Comparison of ENCODE assay signal across 10 cellular contexts in the genomic region with DNA sequence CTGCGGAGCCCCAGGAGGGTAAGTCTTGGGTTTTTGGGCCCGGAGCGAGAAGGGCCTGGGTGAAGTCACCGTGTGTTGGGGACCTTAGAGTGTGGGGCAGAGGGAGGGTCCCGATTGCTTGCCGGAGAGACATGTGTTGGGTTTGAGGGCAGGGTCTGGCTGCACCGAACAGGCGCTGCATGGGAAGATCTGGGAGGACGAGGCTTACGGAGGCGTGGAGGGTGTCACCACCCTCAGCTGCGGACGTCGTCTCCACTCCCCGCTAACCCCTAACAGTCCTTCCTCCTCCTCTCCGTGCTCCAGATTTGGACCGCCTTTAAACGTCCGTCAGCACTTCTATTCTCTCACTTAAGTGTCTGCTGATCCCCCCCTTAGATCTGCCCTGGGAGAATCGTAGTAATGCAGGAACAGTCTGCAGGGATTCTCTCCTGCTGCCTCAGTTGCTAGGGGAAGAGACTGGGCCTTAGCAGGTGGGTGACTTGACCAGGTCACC. TPM values are rescaled to one million over a fixed set of nuclear protein-coding genes. Genes with fewer than 3 reads are reported as not detected.
DNase-seq lines count a peak whose midpoint lies in the region; ATAC-seq and TF ChIP-seq lines count a peak whose summit lies in the region.
"Not testable (repeated sequence)": the region's sequence is repeated elsewhere in the genome, so short reads cannot be mapped to it uniquely, and the experiment has no call there.
"Had no signal": no experiment of that assay in that cellular context is flagged by ENCODE, and none has a peak within 500 bp of the region (broad histone marks: within the 10 kb centered on the region; RNA-seq: fewer than 3 reads in every experiment).

No MANE protein-coding gene starts in this region.

- H4K20me1 ChIP-seq in neural cell (ENCODE audit: insufficient read depth): not testable (repeated sequence)

- DNase-seq in A673 (ENCODE audit: low spot score); H7; SJCRH30; effector memory CD8-positive, alpha-beta T cell: not testable (repeated sequence)
- peak; percentile 11 for DNase-seq in activated naive CD4-positive, alpha-beta T cell treated with Interleukin-2 at 50 U/mL for 16 hours
- peak; percentile 4 for DNase-seq in stimulated activated CD8-positive, alpha-beta memory T cell treated with anti-CD3 and anti-CD28 coated beads, Interleukin-12 subunit alpha, Interleukin-12 subunit beta, amount 100 ng/mL, for 4 hours (ENCODE audit: low read depth)

- POLR2A ChIA-PET in A673 (lab: Charles Lee; ENCODE audit: low non-redundant PET): not testable (repeated sequence)

- H3K27me3 ChIP-seq in A673 (replicated peaks; ENCODE audit: insufficient read depth, low read depth, low read length, poor library complexity); H7 (ENCODE audit: control insufficient read depth, insufficient read depth, low read length); SJCRH30; neural cell (ENCODE audit: insufficient read depth, low read depth, low read length): not testable (repeated sequence)

- H2AFZ ChIP-seq in neural cell (ENCODE audit: low read depth, low read length): not testable (repeated sequence)

- not testable (repeated sequence) for H3K4me2 ChIP-seq in neural cell (ENCODE audit: low read length)

- H3K36me3 ChIP-seq in A673 (ENCODE audit: insufficient read depth, low read length, poor library complexity, severe bottlenecking); H7 (replicated peaks; ENCODE audit: control insufficient read depth, insufficient read depth, low read length); SJCRH30; neural cell (ENCODE audit: insufficient read depth, low read length): not testable (repeated sequence)

- not testable (repeated sequence) for H3F3A ChIP-seq in neural cell (ENCODE audit: insufficient read depth, low read length, poor library complexity, severe bottlenecking)

- peak overlapping the region; percentile 75 for H3K9ac ChIP-seq in neural cell (ENCODE audit: low read length)

- H3K27ac ChIP-seq in A673 (ENCODE audit: low read depth, low read length, poor library complexity, severe bottlenecking): peak overlapping the region; percentile 92
- peak overlapping the region; percentile 38; the same call in 1 of the 2 replicates for H3K27ac ChIP-seq in SJCRH30
- H3K27ac ChIP-seq in neural cell (ENCODE audit: low read length): peak overlapping the region; percentile 52

- peaks cover 9 to 14% of the 10 kb centered on the region in 2 donors for H3K4me1 Mint-ChIP-seq in effector memory CD8-positive, alpha-beta T cell (ENCODE audit: low read depth in 2 of 2)

- intact Hi-C loops in A673 (cut with micrococcal nuclease; ENCODE audit: unreplicated experiment): not testable (repeated sequence)

- not testable (repeated sequence) for H3K9me3 ChIP-seq in A673 (ENCODE audit: low read depth, low read length, poor library complexity, severe bottlenecking); SJCRH30 (replicated peaks); iPS-18c (ENCODE audit: control insufficient read depth, insufficient read depth, low read length); neural cell (ENCODE audit: low read length)

- CTCF ChIA-PET in A673 (lab: Charles Lee): not testable (repeated sequence)

- TF ChIP-seq EP300 in neural cell (conservative IDR thresholded peaks at IDR 0.05; ENCODE audit: poor library complexity, severe bottlenecking): not testable (repeated sequence)

- peak overlapping the region; percentile 86 to 90 for H3K4me3 Mint-ChIP-seq in effector memory CD8-positive, alpha-beta T cell

- not testable (repeated sequence) for H3K9me3 Mint-ChIP-seq in effector memory CD8-positive, alpha-beta T cell

- H3K4me3 ChIP-seq in A673 (ENCODE audit: low read depth, low read length, poor library complexity, severe bottlenecking): peak overlapping the region; percentile 79
- peak overlapping the region; percentile 76 for H3K4me3 ChIP-seq in H7 (ENCODE audit: insufficient read depth, low read depth, low read length)
- peak overlapping the region; percentile 98 for H3K4me3 ChIP-seq in SJCRH30
- H3K4me3 ChIP-seq in iPS-18c (ENCODE audit: insufficient read depth, low read depth, low read length): peak overlapping the region; percentile 79
- peak overlapping the region; percentile 67 for H3K4me3 ChIP-seq in neural cell (ENCODE audit: low read length)

- H3K27me3 Mint-ChIP-seq in effector memory CD8-positive, alpha-beta T cell: not testable (repeated sequence)

- peaks cover 21% of the 10 kb centered on the region for H3K36me3 Mint-ChIP-seq in effector memory CD8-positive, alpha-beta T cell (ENCODE audit: insufficient read depth)

- H3K9me2 ChIP-seq in neural cell (ENCODE audit: insufficient read depth, low read length): not testable (repeated sequence)

- TF ChIP-seq RAD21 in neural cell (conservative IDR thresholded peaks at IDR 0.05): not testable (repeated sequence)

- not testable (repeated sequence) for BruUV-seq in A673 (replicated peaks; lab: Mats Ljungman, UMichigan)

- not testable (repeated sequence) for H3K4me1 ChIP-seq in A673 (ENCODE audit: insufficient read depth, low read length, poor library complexity, severe bottlenecking); SJCRH30

- not testable (repeated sequence) for TF ChIP-seq CTCF in A673 (conservative IDR thresholded peaks at IDR 0.05; ENCODE audit: low read depth, low read length); neural cell (IDR thresholded peaks at IDR 0.05; ENCODE audit: poor library complexity, severe bottlenecking)

- H3K27ac Mint-ChIP-seq in effector memory CD8-positive, alpha-beta T cell: peak overlapping the region; percentile 80 to 85

- not testable (repeated sequence) for H3K79me2 ChIP-seq in neural cell (replicated peaks; ENCODE audit: insufficient read depth, low read length)

- ATAC-seq in effector memory CD8-positive, alpha-beta T cell (replicated peaks): not testable (repeated sequence)

RNA-seq across cellular contexts. Expression of a gene that starts 8.2 kb away (rescaled TPM):
- not detected in 2 replicates for total RNA-seq in A673 (2021)
- not detected in 2 replicates for total RNA-seq in H7 (2014; rRNA removed; shearing (Covaris generic))
- not detected in 2 replicates for total RNA-seq in SJCRH30 (2014; rRNA removed; shearing (Covaris generic))
- not detected in 2 replicates for polyA plus RNA-seq in neural cell
- polyA minus RNA-seq in neural cell: not detected in 2 replicates
- total RNA-seq: M059J, Right ventricle myocardium superior had no signal

RNA-seq across cellular contexts. Expression of a gene that starts 31.7 kb away (rescaled TPM):
- 24.9 and 30.8 TPM in 2 replicates for total RNA-seq in A673 (2021)
- total RNA-seq in H7 (2014; rRNA removed; shearing (Covaris generic)): 20.5 and 24.4 TPM in 2 replicates
- total RNA-seq in SJCRH30 (2014; rRNA removed; shearing (Covaris generic)): 20.0 and 24.4 TPM in 2 replicates
- polyA plus RNA-seq in neural cell: 113 and 114 TPM in 2 replicates
- polyA minus RNA-seq in neural cell: 46.5 and 48.5 TPM in 2 replicates

Comparison
In these comparisons a context has a peak if more than half of its experiments do, and no peak if none do; other contexts are left out.
1. H3K27ac ChIP-seq: peak in every context shown above with its lines; median percentile 92 in A673; 52 in neural cell; 38 in SJCRH30.